In the genomic region with DNA sequence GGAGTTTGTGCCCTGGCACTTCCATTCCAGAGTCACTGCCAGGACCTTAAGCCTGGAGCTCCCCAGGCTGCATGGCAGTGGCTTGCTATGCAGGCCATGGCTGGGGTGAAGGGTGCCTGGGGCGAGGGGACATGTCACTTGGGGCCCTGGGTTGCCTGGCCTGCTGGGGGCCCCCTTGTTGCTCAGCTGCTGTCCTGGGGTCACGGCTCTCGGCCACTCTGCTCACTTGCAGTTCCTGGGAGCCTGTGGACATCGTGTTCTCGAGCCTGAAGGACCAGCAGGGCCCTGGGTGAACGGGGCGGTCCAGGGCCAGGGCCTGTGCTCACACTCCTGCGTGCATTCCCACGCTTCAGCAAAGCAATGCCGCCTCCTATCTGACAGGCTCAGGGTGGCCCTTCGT, we compare ENCODE assay signal across 20 cellular contexts. TPM values are rescaled to one million over a fixed set of nuclear protein-coding genes. Genes with fewer than 3 reads are reported as not detected.
DNase-seq lines count a peak whose midpoint lies in the region; ATAC-seq, FAIRE-seq and TF ChIP-seq lines count a peak whose summit lies in the region.
"Had no signal": no experiment of that assay in that cellular context is flagged by ENCODE, and none has a peak within 500 bp of the region (broad histone marks: within the 10 kb centered on the region; RNA-seq: fewer than 3 reads in every experiment).

No MANE protein-coding gene starts in this region.

- CTCF ChIA-PET in HepG2 (lab: Yijun Ruan, JAX; ENCODE audit: low intra/inter-chr PET ratio, low total read pairs): no interaction called here

- H4K8ac ChIP-seq in neuronal stem cell (ENCODE audit: low read depth, low read length): peak overlapping the region; percentile 65

- no peaks in the 10 kb centered on the region; the same call in 2 of the 3 replicates for H3K36me3 Mint-ChIP-seq in GM23338 (ENCODE audit: low read depth)
- H3K36me3 Mint-ChIP-seq: CD4-positive, alpha-beta memory T cell had no signal

- TF ChIP-seq CTCF in left ventricle myocardium inferior (IDR thresholded peaks at IDR 0.05; ENCODE audit: borderline replicate concordance) (no peak), HepG2 (CRISPR knock-in tag; IDR thresholded peaks at IDR 0.05) (no peak), upper lobe of right lung (IDR thresholded peaks at IDR 0.05) (no peak), GM23338 (conservative IDR thresholded peaks at IDR 0.05; ENCODE audit: low read depth in 2 of 2) (no peak; a peak in 1 of 4 replicates)

- H3K23ac ChIP-seq in neuronal stem cell (ENCODE audit: low read depth, low read length, poor library complexity): no peak overlapping the region

- TF ChIP-seq POLR2A in HepG2 (IDR thresholded peaks at IDR 0.05; ENCODE audit: insufficient read depth in 1 of 2, low read depth in 2 of 2, low read length in 2 of 2): no peak

- no peak for TF ChIP-seq RAD21 in HepG2 (CRISPR knock-in tag; IDR thresholded peaks at IDR 0.05)

- in situ Hi-C loops in HepG2 (cut with HindIII; ENCODE audit: extremely low pct_ligation_motif_present, low pct_unique_long_range_greater_than_20kb): no loop called here

- peak overlapping the region; percentile 23 for H3K4ac ChIP-seq in neuronal stem cell (ENCODE audit: low read length)

- no peak for TF ChIP-seq EP300 in HepG2 (IDR thresholded peaks at IDR 0.05; ENCODE audit: low read depth in 2 of 2, low read length in 2 of 2)
- no peak for TF ChIP-seq EP300 in HepG2 (CRISPR knock-in tag; IDR thresholded peaks at IDR 0.05; ENCODE audit: borderline replicate concordance)

- H3K4me2 ChIP-seq in HepG2 (ENCODE audit: low read depth, low read length) (no peak overlapping the region), neuronal stem cell (ENCODE audit: insufficient read depth, low read length, poor library complexity, severe bottlenecking) (no peak overlapping the region), GM23338 (no peak overlapping the region)

- H3K27ac ChIP-seq in left ventricle myocardium inferior (replicated peaks) (no peak overlapping the region), HepG2 (ENCODE audit: extremely low read length, insufficient read depth, low read length) (no peak overlapping the region), neuronal stem cell (replicated peaks; ENCODE audit: low read length) (no peak overlapping the region), upper lobe of right lung (peak overlapping the region; percentile 73), GM23338 (ENCODE audit: low read depth) (no peak overlapping the region)
- H3K27ac ChIP-seq: HL-60 had no signal

- WGBS in HepG2 (ENCODE audit: low lambda C conversion rate): 28% methylated on average over 5 of the region's 11 CpGs
- no CpG with 5 or more reads among the region's 11 CpGs for WGBS in neuronal stem cell (ENCODE audit: extremely low coverage in 2 of 2, insufficient read length in 2 of 2, insufficient replicate concordance in 1 of 2), 2 donors

- no TSS peak for BruUV-seq in HepG2 (replicated peaks; lab: Mats Ljungman, UMichigan)

- H2AK5ac ChIP-seq in neuronal stem cell (ENCODE audit: low read depth, low read length): peak overlapping the region; percentile 89

- POLR2A ChIA-PET in HepG2 (lab: Yijun Ruan, JAX): interaction anchor here (1.3 kb wide), 1 partner anchor 145 kb away, joined by 3 read pairs; a partner anchor contains a TSS

- no peaks in the 10 kb centered on the region; the same call in 1 of the 2 replicates for H3F3A ChIP-seq in GM23338 (replicated peaks; ENCODE audit: low read depth)

- no peaks in the 10 kb centered on the region for H3K4me1 Mint-ChIP-seq in GM23338
- H3K4me1 Mint-ChIP-seq: CD4-positive, alpha-beta memory T cell had no signal

- H3K9me2 ChIP-seq in GM23338 (ENCODE audit: insufficient read depth): no peaks in the 10 kb centered on the region

- H4K91ac ChIP-seq in neuronal stem cell (ENCODE audit: low read depth, low read length, poor library complexity): no peak overlapping the region

- peak overlapping the region; percentile 80 for H3K18ac ChIP-seq in neuronal stem cell (ENCODE audit: low read length)

- no peak overlapping the region for H3K9ac ChIP-seq in HepG2 (ENCODE audit: insufficient read depth, low read depth, low read length)
- peak overlapping the region; percentile 21 for H3K9ac ChIP-seq in neuronal stem cell (ENCODE audit: low read depth, low read length, poor library complexity)

- no peaks in the 10 kb centered on the region for H3K79me2 ChIP-seq in HepG2 (ENCODE audit: insufficient read depth, low read length)
- H3K79me2 ChIP-seq in GM23338 (replicated peaks; ENCODE audit: insufficient read depth): no peaks in the 10 kb centered on the region

- peaks cover 19% of the 10 kb centered on the region for H3K27me3 ChIP-seq in left ventricle myocardium inferior (ENCODE audit: low read depth)
- H3K27me3 ChIP-seq in HepG2 (ENCODE audit: control insufficient read depth in 1 of 2, insufficient read depth in 2 of 2, low read length in 2 of 2): peaks cover 15 to 77% of the 10 kb centered on the region in 2 experiments
- H3K27me3 ChIP-seq in neuronal stem cell (ENCODE audit: control insufficient read depth in 3 of 3, insufficient read depth in 3 of 3, low read depth in 1 of 3, low read length in 3 of 3): peaks cover 0 to 52% (median 9%) of the 10 kb centered on the region in 3 experiments
- no peaks in the 10 kb centered on the region for H3K27me3 ChIP-seq in upper lobe of right lung
- H3K27me3 ChIP-seq in GM23338 (ENCODE audit: insufficient read depth): no peaks in the 10 kb centered on the region

- peak overlapping the region; percentile 58 for H2BK15ac ChIP-seq in neuronal stem cell (ENCODE audit: low read length)

- H3K4me3 Mint-ChIP-seq in GM23338: no peak overlapping the region
- H3K4me3 Mint-ChIP-seq: CD4-positive, alpha-beta memory T cell had no signal

- H4K20me1 ChIP-seq in HepG2 (ENCODE audit: insufficient read depth, low read length) (no peaks in the 10 kb centered on the region), GM23338 (replicated peaks; ENCODE audit: insufficient read depth) (no peaks in the 10 kb centered on the region)

- peak overlapping the region; percentile 87 for H2BK120ac ChIP-seq in neuronal stem cell (ENCODE audit: low read depth, low read length)

- no peaks in the 10 kb centered on the region for H3K9me3 Mint-ChIP-seq in GM23338
- H3K9me3 Mint-ChIP-seq: CD4-positive, alpha-beta memory T cell had no signal

- H2AFZ ChIP-seq in HepG2 (ENCODE audit: low read length): no peak overlapping the region
- peak overlapping the region; percentile 75 for H2AFZ ChIP-seq in neuronal stem cell (ENCODE audit: low read length)
- H2AFZ ChIP-seq in GM23338: no peak overlapping the region

- H3K36me3 ChIP-seq in left ventricle myocardium inferior (no peaks in the 10 kb centered on the region), HepG2 (replicated peaks in 1 of 2; ENCODE audit: control insufficient read depth in 1 of 2, insufficient read depth in 2 of 2, low read length in 2 of 2) (no peaks in the 10 kb centered on the region), neuronal stem cell (replicated peaks in 1 of 2; ENCODE audit: control insufficient read depth in 2 of 2, insufficient read depth in 2 of 2, low read length in 2 of 2) (peaks cover 0 to 7% of the 10 kb centered on the region in 2 donors), upper lobe of right lung (no peaks in the 10 kb centered on the region), GM23338 (ENCODE audit: insufficient read depth) (no peaks in the 10 kb centered on the region)

- no peak for ATAC-seq in Right ventricle myocardium superior (ENCODE audit: poor library complexity)
- no peak for ATAC-seq in HepG2
- ATAC-seq in upper lobe of right lung: no peak
- ATAC-seq in HG02884 (IDR thresholded peaks at IDR 0.05; ENCODE audit: unreplicated experiment): no peak
- ATAC-seq in GM23338: no peak
- no peak for ATAC-seq in GM19328 (IDR thresholded peaks at IDR 0.05; ENCODE audit: unreplicated experiment)
- ATAC-seq: HCT116 had no signal

- intact Hi-C loops in Right ventricle myocardium superior (cut with DNase I) (no loop called here), left ventricle myocardium inferior (cut with micrococcal nuclease) (no loop called here), HepG2 (cut with micrococcal nuclease; ENCODE audit: unreplicated experiment) (no loop called here), upper lobe of right lung (cut with DNase I) (no loop called here)

- H3K27ac Mint-ChIP-seq in GM23338: no peak overlapping the region
- H3K27ac Mint-ChIP-seq: CD4-positive, alpha-beta memory T cell had no signal

- peaks cover 7% of the 10 kb centered on the region for H3K27me3 Mint-ChIP-seq in GM23338 (ENCODE audit: insufficient read depth, low read depth, poor library complexity)

- H3K4me3 ChIP-seq in left ventricle myocardium inferior (no peak overlapping the region), HepG2 (replicated peaks in 1 of 3; ENCODE audit: insufficient read depth in 1 of 3, low read depth in 2 of 3, low read length in 3 of 3) (no peak overlapping the region), neuronal stem cell (ENCODE audit: low read length in 2 of 2) (no peak overlapping the region), upper lobe of right lung (no peak overlapping the region), GM23338 (no peak overlapping the region)

- peak overlapping the region; percentile 90 for H2BK12ac ChIP-seq in neuronal stem cell (ENCODE audit: low read length)

- peak overlapping the region; percentile 56 for H3K14ac ChIP-seq in neuronal stem cell (ENCODE audit: low read length)

- DNase-seq in Right ventricle myocardium superior: peak; percentile 39
- DNase-seq in left ventricle myocardium inferior: no peak
- no peak for DNase-seq in HepG2 (ENCODE audit: low spot score)
- no peak for DNase-seq in neuronal stem cell (ENCODE audit: low spot score)
- no peak for DNase-seq in upper lobe of right lung
- no peak for DNase-seq in GM23338 (ENCODE audit: low spot score)
- DNase-seq: Calu3; CD4-positive, alpha-beta memory T cell; NCI-H187 treated with DMSO at 0.1 percent for 48 hours; NCI-H69; NK-92 treated with Interleukin-12 subunit alpha and Interleukin-12 subunit beta, amount 100 ng/mL, for 24 hours; OCI-M1; RPMI8226 had no signal

- no peak for FAIRE-seq in HepG2 (lab: Jason Lieb, UNC)
- FAIRE-seq: HTR-8/SVneo had no signal

- H3K9me3 ChIP-seq in left ventricle myocardium inferior (replicated peaks) (no peaks in the 10 kb centered on the region), HepG2 (ENCODE audit: low read length) (no peaks in the 10 kb centered on the region), neuronal stem cell (replicated peaks in 1 of 2; ENCODE audit: control insufficient read depth in 2 of 2, insufficient read depth in 1 of 2, low read depth in 1 of 2, low read length in 2 of 2) (peaks cover 0 to 10% of the 10 kb centered on the region in 2 donors), upper lobe of right lung (no peaks in the 10 kb centered on the region)

- no peak overlapping the region for H2BK5ac ChIP-seq in neuronal stem cell (ENCODE audit: low read length)

- no peaks in the 10 kb centered on the region for H3K79me1 ChIP-seq in neuronal stem cell (ENCODE audit: low read depth, low read length)

- H3K4me1 ChIP-seq in left ventricle myocardium inferior (peaks cover 18% of the 10 kb centered on the region), HepG2 (ENCODE audit: insufficient read depth, low read length) (peaks cover 78% of the 10 kb centered on the region), neuronal stem cell (ENCODE audit: control insufficient read depth in 2 of 2, insufficient read depth in 1 of 2, low read depth in 1 of 2, low read length in 2 of 2) (peaks cover 7 to 20% of the 10 kb centered on the region in 2 donors), upper lobe of right lung (peaks cover 21% of the 10 kb centered on the region), GM23338 (ENCODE audit: insufficient read depth) (no peaks in the 10 kb centered on the region)

RNA-seq across cellular contexts. Expression of a gene that starts 14.5 kb away (rescaled TPM):
- total RNA-seq in Right ventricle myocardium superior: 2.9 TPM
- 2.0 TPM for total RNA-seq in left ventricle myocardium inferior
- 6.3 and 15.0 TPM in 2 replicates for total RNA-seq in HepG2 (2016; rRNA removed; fragmentation: Illumina TruSeq; extraction: Trizol)
- 1.8 and 2.0 TPM in 2 replicates for total RNA-seq in HepG2 (2016; cell fraction: cytosol; rRNA removed; fragmentation: Illumina TruSeq; extraction: Trizol; ENCODE audit: low read depth)
- total RNA-seq in HepG2 (2016; cell fraction: insoluble cytoplasmic fraction; rRNA removed; fragmentation: Illumina TruSeq; extraction: Trizol): 5.3 and 14.9 TPM in 2 replicates
- 4.5 and 4.6 TPM in 2 replicates for total RNA-seq in HepG2 (2016; cell fraction: membrane; rRNA removed; fragmentation: Illumina TruSeq; extraction: Trizol)
- 16.5 and 16.8 TPM in 2 replicates for total RNA-seq in HepG2 (2016; cell fraction: nucleus; rRNA removed; fragmentation: Illumina TruSeq; extraction: Trizol)
- polyA plus RNA-seq in HepG2 (2011; rRNA removed): 4.1 and 9.1 TPM in 2 replicates
- 5.0 and 5.7 TPM in 2 replicates for polyA plus RNA-seq in HepG2 (2011; cell fraction: cytosol; rRNA removed)
- polyA plus RNA-seq in HepG2 (2011; cell fraction: nucleus; rRNA removed): 7.2 and 12.6 TPM in 2 replicates
- polyA plus RNA-seq in HepG2 (2012): 2.1 and 4.5 TPM in 2 replicates
- polyA plus RNA-seq in HepG2 (2016; cell fraction: cytosol; fragmentation: Illumina TruSeq; extraction: Trizol; ENCODE audit: low read depth): 1.7 and 2.0 TPM in 2 replicates
- polyA plus RNA-seq in HepG2 (2016; cell fraction: insoluble cytoplasmic fraction; fragmentation: Illumina TruSeq; extraction: Trizol; ENCODE audit: low read depth): 4.0 and 5.0 TPM in 2 replicates
- 2.7 and 3.1 TPM in 2 replicates for polyA plus RNA-seq in HepG2 (2016; cell fraction: membrane; fragmentation: Illumina TruSeq; extraction: Trizol; ENCODE audit: low read depth)
- 22.0 and 22.4 TPM in 2 replicates for polyA plus RNA-seq in HepG2 (2016; cell fraction: nucleus; fragmentation: Illumina TruSeq; extraction: Trizol; ENCODE audit: insufficient read depth, low read depth)
- 16.3 and 18.5 TPM in 2 replicates for polyA minus RNA-seq in HepG2 (2011; rRNA and poly(A)+ RNA removed; ENCODE audit: low replicate concordance)
- 6.5 and 7.4 TPM in 2 replicates for polyA minus RNA-seq in HepG2 (2011; cell fraction: cytosol; rRNA and poly(A)+ RNA removed)
- polyA minus RNA-seq in HepG2 (2011; cell fraction: nucleus; rRNA and poly(A)+ RNA removed): 9.1 and 12.8 TPM in 2 replicates
- polyA plus RNA-seq in neuronal stem cell (2013, experiment 1 of 2): 3.7 TPM
- polyA plus RNA-seq in neuronal stem cell (2013, experiment 2 of 2): 3.8 TPM
- total RNA-seq in upper lobe of right lung: 11.4 TPM
- 30.9 and 39.3 TPM in 2 replicates for total RNA-seq in GM23338 (2014; rRNA removed; shearing (Covaris generic))
- 17.5 and 17.6 TPM in 2 replicates for polyA plus RNA-seq in GM23338 (2016; fragmentation: Nextera tagmentation; extraction: Ambion mirVana)

RNA-seq across cellular contexts. Expression of a gene that starts 31.3 kb away (rescaled TPM):
- total RNA-seq in Right ventricle myocardium superior (not detected), left ventricle myocardium inferior (not detected), HepG2 (2016; rRNA removed; fragmentation: Illumina TruSeq; extraction: Trizol) (not detected in 2 replicates), upper lobe of right lung (not detected)
- total RNA-seq in HepG2 (2016; cell fraction: cytosol; rRNA removed; fragmentation: Illumina TruSeq; extraction: Trizol; ENCODE audit: low read depth): not detected in 2 replicates
- total RNA-seq in HepG2 (2016; cell fraction: insoluble cytoplasmic fraction; rRNA removed; fragmentation: Illumina TruSeq; extraction: Trizol): not detected in 2 replicates
- total RNA-seq in HepG2 (2016; cell fraction: membrane; rRNA removed; fragmentation: Illumina TruSeq; extraction: Trizol): not detected in 2 replicates
- total RNA-seq in HepG2 (2016; cell fraction: nucleus; rRNA removed; fragmentation: Illumina TruSeq; extraction: Trizol): not detected in 2 replicates
- polyA plus RNA-seq in HepG2 (2011; rRNA removed) (not detected in 2 replicates), GM23338 (2016; fragmentation: Nextera tagmentation; extraction: Ambion mirVana) (0.54 TPM in 1 of 2 replicates, not detected in the other)
- polyA plus RNA-seq in HepG2 (2011; cell fraction: cytosol; rRNA removed): not detected in 2 replicates
- polyA plus RNA-seq in HepG2 (2011; cell fraction: nucleus; rRNA removed): not detected in 2 replicates
- polyA plus RNA-seq in HepG2 (2012): not detected in 2 replicates
- not detected in 2 replicates for polyA plus RNA-seq in HepG2 (2016; cell fraction: cytosol; fragmentation: Illumina TruSeq; extraction: Trizol; ENCODE audit: low read depth)
- not detected in 2 replicates for polyA plus RNA-seq in HepG2 (2016; cell fraction: insoluble cytoplasmic fraction; fragmentation: Illumina TruSeq; extraction: Trizol; ENCODE audit: low read depth)
- polyA plus RNA-seq in HepG2 (2016; cell fraction: membrane; fragmentation: Illumina TruSeq; extraction: Trizol; ENCODE audit: low read depth): not detected in 2 replicates
- polyA plus RNA-seq in HepG2 (2016; cell fraction: nucleus; fragmentation: Illumina TruSeq; extraction: Trizol; ENCODE audit: insufficient read depth, low read depth): not detected in 2 replicates
- polyA minus RNA-seq in HepG2 (2011; rRNA and poly(A)+ RNA removed; ENCODE audit: low replicate concordance): not detected in 2 replicates
- polyA minus RNA-seq in HepG2 (2011; cell fraction: cytosol; rRNA and poly(A)+ RNA removed): not detected in 2 replicates
- not detected in 2 replicates for polyA minus RNA-seq in HepG2 (2011; cell fraction: nucleus; rRNA and poly(A)+ RNA removed)
- polyA plus RNA-seq in neuronal stem cell (2013, experiment 1 of 2): not detected
- not detected for polyA plus RNA-seq in neuronal stem cell (2013, experiment 2 of 2)
- not detected in 2 replicates for total RNA-seq in GM23338 (2014; rRNA removed; shearing (Covaris generic))
- total RNA-seq: A172; Calu3; CD4-positive, alpha-beta memory T cell had no signal
- polyA plus RNA-seq: BJ; CD4-positive, alpha-beta memory T cell had no signal

RNA-seq across cellular contexts. Expression of a gene that starts 33.6 kb away (rescaled TPM):
- total RNA-seq in Right ventricle myocardium superior (12.9 TPM), left ventricle myocardium inferior (11.5 TPM), HepG2 (2016; rRNA removed; fragmentation: Illumina TruSeq; extraction: Trizol) (8.2 and 13.8 TPM in 2 replicates), upper lobe of right lung (39.8 TPM)
- total RNA-seq in HepG2 (2016; cell fraction: cytosol; rRNA removed; fragmentation: Illumina TruSeq; extraction: Trizol; ENCODE audit: low read depth): 3.2 and 3.9 TPM in 2 replicates
- total RNA-seq in HepG2 (2016; cell fraction: insoluble cytoplasmic fraction; rRNA removed; fragmentation: Illumina TruSeq; extraction: Trizol): 7.9 and 15.6 TPM in 2 replicates
- 10.0 and 11.4 TPM in 2 replicates for total RNA-seq in HepG2 (2016; cell fraction: membrane; rRNA removed; fragmentation: Illumina TruSeq; extraction: Trizol)
- total RNA-seq in HepG2 (2016; cell fraction: nucleus; rRNA removed; fragmentation: Illumina TruSeq; extraction: Trizol): 12.1 and 14.4 TPM in 2 replicates
- polyA plus RNA-seq in HepG2 (2011; rRNA removed) (14.6 and 21.3 TPM in 2 replicates), GM23338 (2016; fragmentation: Nextera tagmentation; extraction: Ambion mirVana) (4.5 and 5.8 TPM in 2 replicates)
- 13.1 and 15.4 TPM in 2 replicates for polyA plus RNA-seq in HepG2 (2011; cell fraction: cytosol; rRNA removed)
- polyA plus RNA-seq in HepG2 (2011; cell fraction: nucleus; rRNA removed): 33.2 and 35.5 TPM in 2 replicates
- polyA plus RNA-seq in HepG2 (2012): 12.0 and 17.4 TPM in 2 replicates
- 3.2 and 4.4 TPM in 2 replicates for polyA plus RNA-seq in HepG2 (2016; cell fraction: cytosol; fragmentation: Illumina TruSeq; extraction: Trizol; ENCODE audit: low read depth)
- polyA plus RNA-seq in HepG2 (2016; cell fraction: insoluble cytoplasmic fraction; fragmentation: Illumina TruSeq; extraction: Trizol; ENCODE audit: low read depth): 8.6 and 9.0 TPM in 2 replicates
- 8.8 and 9.3 TPM in 2 replicates for polyA plus RNA-seq in HepG2 (2016; cell fraction: membrane; fragmentation: Illumina TruSeq; extraction: Trizol; ENCODE audit: low read depth)
- polyA plus RNA-seq in HepG2 (2016; cell fraction: nucleus; fragmentation: Illumina TruSeq; extraction: Trizol; ENCODE audit: insufficient read depth, low read depth): 20.0 and 22.0 TPM in 2 replicates
- polyA minus RNA-seq in HepG2 (2011; rRNA and poly(A)+ RNA removed; ENCODE audit: low replicate concordance): 8.1 and 55.0 TPM in 2 replicates
- 7.1 and 8.0 TPM in 2 replicates for polyA minus RNA-seq in HepG2 (2011; cell fraction: cytosol; rRNA and poly(A)+ RNA removed)
- 25.4 and 28.7 TPM in 2 replicates for polyA minus RNA-seq in HepG2 (2011; cell fraction: nucleus; rRNA and poly(A)+ RNA removed)
- 18.8 TPM for polyA plus RNA-seq in neuronal stem cell (2013, experiment 1 of 2)
- polyA plus RNA-seq in neuronal stem cell (2013, experiment 2 of 2): 19.4 TPM
- 12.0 and 18.2 TPM in 2 replicates for total RNA-seq in GM23338 (2014; rRNA removed; shearing (Covaris generic))

RNA-seq across cellular contexts. Expression of a gene that starts 41.1 kb away (rescaled TPM):
- total RNA-seq in Right ventricle myocardium superior (8.1 TPM), left ventricle myocardium inferior (6.0 TPM), HepG2 (2016; rRNA removed; fragmentation: Illumina TruSeq; extraction: Trizol) (1.0 and 3.8 TPM in 2 replicates), upper lobe of right lung (17.4 TPM)
- total RNA-seq in HepG2 (2016; cell fraction: cytosol; rRNA removed; fragmentation: Illumina TruSeq; extraction: Trizol; ENCODE audit: low read depth): 0.35 and 0.61 TPM in 2 replicates
- total RNA-seq in HepG2 (2016; cell fraction: insoluble cytoplasmic fraction; rRNA removed; fragmentation: Illumina TruSeq; extraction: Trizol): 0.86 and 3.7 TPM in 2 replicates
- total RNA-seq in HepG2 (2016; cell fraction: membrane; rRNA removed; fragmentation: Illumina TruSeq; extraction: Trizol): 0.99 and 1.1 TPM in 2 replicates
- total RNA-seq in HepG2 (2016; cell fraction: nucleus; rRNA removed; fragmentation: Illumina TruSeq; extraction: Trizol): 3.9 and 4.8 TPM in 2 replicates
- polyA plus RNA-seq in HepG2 (2011; rRNA removed) (1.8 and 1.9 TPM in 2 replicates), GM23338 (2016; fragmentation: Nextera tagmentation; extraction: Ambion mirVana) (0.15 and 0.21 TPM in 2 replicates)
- polyA plus RNA-seq in HepG2 (2011; cell fraction: cytosol; rRNA removed): 1.2 and 1.7 TPM in 2 replicates
- 4.8 and 6.6 TPM in 2 replicates for polyA plus RNA-seq in HepG2 (2011; cell fraction: nucleus; rRNA removed)
- polyA plus RNA-seq in HepG2 (2012): 0.43 and 1.1 TPM in 2 replicates
- polyA plus RNA-seq in HepG2 (2016; cell fraction: cytosol; fragmentation: Illumina TruSeq; extraction: Trizol; ENCODE audit: low read depth): 0.33 and 0.43 TPM in 2 replicates
- polyA plus RNA-seq in HepG2 (2016; cell fraction: insoluble cytoplasmic fraction; fragmentation: Illumina TruSeq; extraction: Trizol; ENCODE audit: low read depth): 0.77 and 1.1 TPM in 2 replicates
- polyA plus RNA-seq in HepG2 (2016; cell fraction: membrane; fragmentation: Illumina TruSeq; extraction: Trizol; ENCODE audit: low read depth): 0.61 and 0.78 TPM in 2 replicates
- 6.6 and 7.1 TPM in 2 replicates for polyA plus RNA-seq in HepG2 (2016; cell fraction: nucleus; fragmentation: Illumina TruSeq; extraction: Trizol; ENCODE audit: insufficient read depth, low read depth)
- polyA minus RNA-seq in HepG2 (2011; rRNA and poly(A)+ RNA removed; ENCODE audit: low replicate concordance): 4.1 TPM in 1 of 2 replicates, not detected in the other
- 0.70 and 1.3 TPM in 2 replicates for polyA minus RNA-seq in HepG2 (2011; cell fraction: cytosol; rRNA and poly(A)+ RNA removed)
- 0.87 and 1.2 TPM in 2 replicates for polyA minus RNA-seq in HepG2 (2011; cell fraction: nucleus; rRNA and poly(A)+ RNA removed)
- 0.17 TPM for polyA plus RNA-seq in neuronal stem cell (2013, experiment 1 of 2)
- 0.15 TPM for polyA plus RNA-seq in neuronal stem cell (2013, experiment 2 of 2)
- 0.66 and 1.1 TPM in 2 replicates for total RNA-seq in GM23338 (2014; rRNA removed; shearing (Covaris generic))
- polyA plus RNA-seq: BJ had no signal
